ENCODE assay signal across 12 cellular contexts in the genomic region with DNA sequence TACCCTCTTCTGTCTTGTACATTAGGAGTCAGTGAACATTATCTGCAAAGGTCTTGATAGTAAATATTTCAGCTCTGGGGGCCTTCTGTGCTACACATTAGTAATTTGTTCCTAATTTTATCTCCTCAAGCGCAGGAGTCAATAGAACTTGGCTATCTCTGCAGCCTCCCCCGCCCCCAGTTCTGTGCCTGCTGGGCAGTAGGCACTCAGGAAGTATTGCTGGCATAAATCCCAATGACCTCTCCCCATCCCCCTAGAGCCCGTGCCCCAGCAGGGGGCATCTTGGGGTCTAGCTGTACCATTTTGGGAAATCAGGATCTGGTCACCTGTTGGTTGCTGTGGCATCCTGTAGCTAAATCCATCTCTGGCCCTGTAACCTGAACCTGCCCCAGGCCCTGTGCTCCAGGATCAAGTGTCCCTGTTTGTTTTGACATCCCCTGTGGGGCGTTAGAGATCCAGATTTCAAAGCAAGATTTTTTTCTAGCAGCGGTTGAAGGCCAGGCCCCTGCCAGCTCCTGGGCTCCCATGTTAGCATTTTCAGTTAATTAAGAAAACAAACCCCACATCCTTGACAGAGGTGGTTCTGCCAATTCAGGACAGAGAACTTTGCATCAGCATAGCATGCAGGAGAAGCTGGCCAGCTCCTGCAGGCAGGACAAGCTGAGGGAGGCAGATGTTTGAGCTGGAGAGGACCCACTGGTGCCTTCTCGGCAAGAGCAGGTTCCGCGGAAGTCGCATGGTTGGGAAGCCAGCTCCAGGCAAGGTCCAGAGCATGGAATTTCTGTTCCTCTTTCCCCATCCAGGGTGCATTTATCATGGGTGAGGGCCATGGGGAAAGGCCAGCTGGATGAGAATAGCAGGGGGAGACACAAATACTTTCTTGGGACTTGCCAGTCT. TPM values are rescaled to one million over a fixed set of nuclear protein-coding genes. Genes with fewer than 3 reads are reported as not detected.
DNase-seq lines count a peak whose midpoint lies in the region; ATAC-seq and TF ChIP-seq lines count a peak whose summit lies in the region.
"Had no signal": no experiment of that assay in that cellular context is flagged by ENCODE, and none has a peak within 500 bp of the region (broad histone marks: within the 10 kb centered on the region; RNA-seq: fewer than 3 reads in every experiment).

No MANE protein-coding gene starts in this region.

- no peak for TF ChIP-seq CTCF in SK-N-SH (IDR thresholded peaks at IDR 0.05)
- TF ChIP-seq CTCF in coronary artery (IDR thresholded peaks at IDR 0.05) = no peak
- TF ChIP-seq CTCF in nephron (IDR thresholded peaks at IDR 0.05; ENCODE audit: unreplicated experiment in 3 of 3) = no peak
- TF ChIP-seq CTCF in upper lobe of right lung (IDR thresholded peaks at IDR 0.05) = no peak

- intact Hi-C loops in upper lobe of right lung (cut with DNase I) = no loop called here

- H3K9ac ChIP-seq in SK-N-SH = no peak overlapping the region

- no peak overlapping the region for H2AFZ ChIP-seq in SK-N-SH (ENCODE audit: low read depth)

- peak overlapping the region in 2 of 3 experiments; percentile 37 to 55 for H3K27ac Mint-ChIP-seq in nephron
- no peak overlapping the region for H3K27ac Mint-ChIP-seq in activated T-cell treated with anti-CD3 and anti-CD28 coated beads, Interleukin-2, amount 50 U/mL, for 24 hours

- 61% methylated on average over 9 of the region's 9 CpGs for WGBS in SK-N-SH (ENCODE audit: low lambda C conversion rate)

- H3F3A ChIP-seq in SK-N-SH (replicated peaks; ENCODE audit: insufficient read depth) = no peaks in the 10 kb centered on the region

- H3K9me3 ChIP-seq in SK-N-SH (no peaks in the 10 kb centered on the region), upper lobe of right lung (no peaks in the 10 kb centered on the region)
- H3K9me3 ChIP-seq: right lobe of liver had no signal

- H3K36me3 Mint-ChIP-seq in nephron (ENCODE audit: low read depth) = no peaks in the 10 kb centered on the region
- no peaks in the 10 kb centered on the region for H3K36me3 Mint-ChIP-seq in activated T-cell treated with anti-CD3 and anti-CD28 coated beads, Interleukin-2, amount 50 U/mL, for 24 hours (ENCODE audit: low read depth)
- H3K36me3 Mint-ChIP-seq: brain had no signal

- no peak overlapping the region for H3K4me2 ChIP-seq in SK-N-SH

- H3K4me1 Mint-ChIP-seq in nephron = peaks cover 43% of the 10 kb centered on the region
- H3K4me1 Mint-ChIP-seq in activated T-cell treated with anti-CD3 and anti-CD28 coated beads, Interleukin-2, amount 50 U/mL, for 24 hours (ENCODE audit: low read depth) = no peaks in the 10 kb centered on the region

- no peak overlapping the region for H3K4me3 ChIP-seq in SK-N-SH (ENCODE audit: low read depth in 2 of 2, low read length in 1 of 2)
- peak overlapping the region; percentile 36 for H3K4me3 ChIP-seq in coronary artery
- no peak overlapping the region for H3K4me3 ChIP-seq in upper lobe of right lung
- H3K4me3 ChIP-seq: right lobe of liver had no signal

- no peaks in the 10 kb centered on the region for H4K20me1 ChIP-seq in SK-N-SH (ENCODE audit: insufficient read depth)

- peak; percentile 36 for DNase-seq in SK-N-SH
- DNase-seq in coronary artery (ENCODE audit: low spot score) = no peak
- no peak for DNase-seq in upper lobe of right lung
- DNase-seq in activated T-cell treated with anti-CD3 and anti-CD28 coated beads, Interleukin-2, amount 50 U/mL, for 24 hours = no peak
- DNase-seq: activated CD4-positive, alpha-beta T cell treated with anti-CD3 and anti-CD28 coated beads for 4 hours; NCI-H1436; right lobe of liver had no signal

- TF ChIP-seq RAD21 in SK-N-SH (IDR thresholded peaks at IDR 0.05; ENCODE audit: low read length) = no peak

- POLR2A ChIA-PET in SK-N-SH (lab: Yijun Ruan, JAX) = no interaction called here

- H3K4me1 ChIP-seq in SK-N-SH (ENCODE audit: control insufficient read depth in 1 of 2, insufficient read depth in 2 of 2, low read depth in 1 of 2, low read length in 1 of 2) = peaks cover 0 to 16% of the 10 kb centered on the region in 2 experiments; a peak in 1 of 4 replicates
- peaks cover 46% of the 10 kb centered on the region for H3K4me1 ChIP-seq in upper lobe of right lung
- H3K4me1 ChIP-seq: right lobe of liver had no signal

- no peaks in the 10 kb centered on the region for H3K27me3 ChIP-seq in SK-N-SH (ENCODE audit: insufficient read depth)
- no peaks in the 10 kb centered on the region for H3K27me3 ChIP-seq in upper lobe of right lung
- H3K27me3 ChIP-seq: right lobe of liver had no signal

- TF ChIP-seq EP300 in SK-N-SH (IDR thresholded peaks at IDR 0.05; ENCODE audit: borderline replicate concordance in 1 of 2, low read depth in 1 of 2, low read length in 1 of 2) = no peak

- peak overlapping the region in 1 of 3 experiments; percentile 32 for H3K4me3 Mint-ChIP-seq in nephron
- H3K4me3 Mint-ChIP-seq in activated T-cell treated with anti-CD3 and anti-CD28 coated beads, Interleukin-2, amount 50 U/mL, for 24 hours = no peak overlapping the region
- H3K4me3 Mint-ChIP-seq: brain had no signal

- CTCF ChIA-PET in SK-N-SH (lab: Yijun Ruan, JAX) = interaction anchor here (0.9 to 1.2 kb wide), 3 partner anchors 42 to 446 kb away, joined by 3 read pairs; no protein-coding TSS in a partner anchor

- no peaks in the 10 kb centered on the region for H3K79me2 ChIP-seq in SK-N-SH (ENCODE audit: insufficient read depth)

- H3K36me3 ChIP-seq in SK-N-SH (replicated peaks in 1 of 2; ENCODE audit: control insufficient read depth in 1 of 2, insufficient read depth in 2 of 2, low read length in 1 of 2) = no peaks in the 10 kb centered on the region
- no peaks in the 10 kb centered on the region for H3K36me3 ChIP-seq in upper lobe of right lung
- H3K36me3 ChIP-seq: right lobe of liver had no signal

- H3K27ac ChIP-seq in SK-N-SH (ENCODE audit: low read depth in 2 of 2, low read length in 1 of 2) (no peak overlapping the region; a peak in 1 of 4 replicates), coronary artery (peak overlapping the region; percentile 50 to 91), upper lobe of right lung (peak overlapping the region; percentile 51)
- H3K27ac ChIP-seq: right lobe of liver had no signal

- ATAC-seq in SK-N-SH treated with all-trans-retinoic acid at 6 μM for 48 hours (no peak), upper lobe of right lung (no peak), HG02885 (IDR thresholded peaks at IDR 0.05; ENCODE audit: poor library complexity, unreplicated experiment) (no peak), GM21360 (IDR thresholded peaks at IDR 0.05; ENCODE audit: unreplicated experiment) (no peak)

- peaks cover 19% of the 10 kb centered on the region for H3K27me3 Mint-ChIP-seq in nephron (ENCODE audit: low read depth)
- H3K27me3 Mint-ChIP-seq in activated T-cell treated with anti-CD3 and anti-CD28 coated beads, Interleukin-2, amount 50 U/mL, for 24 hours = no peaks in the 10 kb centered on the region
- H3K27me3 Mint-ChIP-seq: brain had no signal

- no peaks in the 10 kb centered on the region for H3K9me2 ChIP-seq in SK-N-SH

- no peaks in the 10 kb centered on the region for H3K9me3 Mint-ChIP-seq in nephron
- H3K9me3 Mint-ChIP-seq in activated T-cell treated with anti-CD3 and anti-CD28 coated beads, Interleukin-2, amount 50 U/mL, for 24 hours = no peaks in the 10 kb centered on the region
- H3K9me3 Mint-ChIP-seq: brain had no signal

TF ChIP-seq in SK-N-SH, 30 proteins besides CTCF, POLR2A, EP300 and RAD21:
- TF ChIP-seq MEF2A (IDR thresholded peaks at IDR 0.05; ENCODE audit: borderline replicate concordance, low read depth) = no peak
- TF ChIP-seq YY1 (IDR thresholded peaks at IDR 0.05; ENCODE audit: low read depth) = no peak
- TF ChIP-seq, protein P1, sequence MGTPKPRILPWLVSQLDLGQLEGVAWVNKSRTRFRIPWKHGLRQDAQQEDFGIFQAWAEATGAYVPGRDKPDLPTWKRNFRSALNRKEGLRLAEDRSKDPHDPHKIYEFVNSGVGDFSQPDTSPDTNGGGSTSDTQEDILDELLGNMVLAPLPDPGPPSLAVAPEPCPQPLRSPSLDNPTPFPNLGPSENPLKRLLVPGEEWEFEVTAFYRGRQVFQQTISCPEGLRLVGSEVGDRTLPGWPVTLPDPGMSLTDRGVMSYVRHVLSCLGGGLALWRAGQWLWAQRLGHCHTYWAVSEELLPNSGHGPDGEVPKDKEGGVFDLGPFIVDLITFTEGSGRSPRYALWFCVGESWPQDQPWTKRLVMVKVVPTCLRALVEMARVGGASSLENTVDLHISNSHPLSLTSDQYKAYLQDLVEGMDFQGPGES (IDR thresholded peaks at IDR 0.05; ENCODE audit: low read depth, low read length) = no peak
- no peak for TF ChIP-seq NRF1 (IDR thresholded peaks at IDR 0.05; ENCODE audit: low read depth, low read length)

TF ChIP-seq in SK-N-SH treated with all-trans-retinoic acid at 6 μM for 48 hours, 23 proteins besides CTCF, POLR2A, EP300 and RAD21:
- no peak for TF ChIP-seq GLIS3 (CRISPR knock-in tag; IDR thresholded peaks at IDR 0.05)
- no peak for TF ChIP-seq TCF4 (CRISPR knock-in tag; IDR thresholded peaks at IDR 0.05; ENCODE audit: borderline replicate concordance)
- no peak for TF ChIP-seq ESRRG (CRISPR knock-in tag; IDR thresholded peaks at IDR 0.05)
- no peak for TF ChIP-seq TOX (CRISPR knock-in tag; IDR thresholded peaks at IDR 0.05; ENCODE audit: borderline replicate concordance)
- no peak for TF ChIP-seq OSR1 (CRISPR knock-in tag; IDR thresholded peaks at IDR 0.05)
- no peak for TF ChIP-seq ARNTL (CRISPR knock-in tag; IDR thresholded peaks at IDR 0.05; ENCODE audit: borderline replicate concordance, low read depth)
- no peak for TF ChIP-seq SNAI2 (CRISPR knock-in tag; IDR thresholded peaks at IDR 0.05)
- no peak for TF ChIP-seq POU6F1 (CRISPR knock-in tag; IDR thresholded peaks at IDR 0.05; ENCODE audit: borderline replicate concordance, low read depth)
- TF ChIP-seq ZNF8 (CRISPR knock-in tag; IDR thresholded peaks at IDR 0.05) = no peak
TF ChIP-seq in SK-N-SH treated with all-trans-retinoic acid at 6 μM for 48 hours: peak in this region for 0.

RNA-seq across cellular contexts. Expression of gene DAAM2, which starts 32.1 kb away (rescaled TPM):
- 0.20 and 0.23 TPM in 2 replicates for polyA plus RNA-seq in SK-N-SH (2012; rRNA removed)
- 0.13 and 0.25 TPM in 2 replicates for polyA plus RNA-seq in SK-N-SH (2012; cell fraction: cytosol; rRNA removed)
- 0.32 and 0.40 TPM in 2 replicates for polyA plus RNA-seq in SK-N-SH (2012; cell fraction: nucleus; rRNA removed)
- 34.6 TPM for total RNA-seq in upper lobe of right lung

Comparison
In these comparisons a context has a peak if more than half of its experiments do, and no peak if none do; other contexts are left out.
1. H3K27ac ChIP-seq: peak in coronary artery (2 of 2) and upper lobe of right lung (single experiment); none in SK-N-SH (0 of 2).